ENCODE assay signal across 22 cellular contexts in the genomic region with DNA sequence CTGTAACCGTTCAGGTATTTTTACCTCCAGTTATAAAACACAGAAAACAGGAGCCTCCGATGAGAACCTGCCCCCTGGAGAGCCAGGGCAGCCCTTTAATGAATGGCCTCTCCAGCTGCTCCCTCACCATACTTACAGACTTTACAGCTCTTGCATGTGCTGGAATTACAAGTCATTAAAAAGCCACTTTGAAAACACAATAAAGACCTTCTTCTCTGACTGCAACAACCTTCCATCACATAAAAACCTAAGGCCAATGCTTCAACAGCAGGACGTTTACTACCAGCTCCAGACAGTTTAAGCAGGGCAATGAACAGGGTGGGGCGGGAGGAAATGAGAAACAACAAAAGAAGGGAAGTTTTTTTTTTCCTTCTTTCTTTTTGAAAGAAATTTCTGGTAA.
A peak's percentile ranks its signal among the peaks of the same experiment; 100 is the strongest.
DNase-seq lines count a peak whose midpoint lies in the region; ATAC-seq, FAIRE-seq and TF ChIP-seq lines count a peak whose summit lies in the region.
"Had no signal": no experiment of that assay in that cellular context is flagged by ENCODE, and none has a peak within 500 bp of the region (broad histone marks: within the 10 kb centered on the region; RNA-seq: fewer than 3 reads in every experiment).

No MANE protein-coding gene starts in this region.

- H3K56ac ChIP-seq in mesendoderm (ENCODE audit: low read length) = no peak overlapping the region

- CTCF ChIA-PET in T-cell (lab: Charles Lee) = interaction anchor here in 1 of 2 donors (0.6 to 1.3 kb wide), 3 partner anchors 10 to 117 kb away, joined by 3 to 6 read pairs (median 5); no protein-coding TSS in a partner anchor

- H3K36me3 Mint-ChIP-seq in activated naive CD8-positive, alpha-beta T cell = peaks cover 22% of the 10 kb centered on the region
- peaks cover 20% of the 10 kb centered on the region for H3K36me3 Mint-ChIP-seq in activated naive CD8-positive, alpha-beta T cell treated with anti-CD3 and anti-CD28 coated beads, Interleukin-2, amount 50 U/mL, for 24 hours (ENCODE audit: low read depth)
- H3K36me3 Mint-ChIP-seq in T-cell = peaks cover 34% of the 10 kb centered on the region

- FAIRE-seq in GM12892 (lab: Jason Lieb, UNC) = no peak

- no peak overlapping the region for H3K4me2 ChIP-seq in mesendoderm (ENCODE audit: low read length)

- no peak for TF ChIP-seq POLR2A in GM12892 (IDR thresholded peaks at IDR 0.05; ENCODE audit: low read depth, low read length)

- no peak overlapping the region for H3K23ac ChIP-seq in mesendoderm (ENCODE audit: low read length)

- H3K4me3 ChIP-seq in mesendoderm (ENCODE audit: low read length) = no peak overlapping the region
- H3K4me3 ChIP-seq: adrenal gland, SJSA1, skin epidermis had no signal

- H3K4ac ChIP-seq in mesendoderm (ENCODE audit: low read depth, low read length) = peak overlapping the region; percentile 36

- POLR2A ChIA-PET in T-cell (lab: Charles Lee) = interaction anchor here (0.6 to 1.4 kb wide), 3 partner anchors 13 to 33 kb away, joined by 3 to 8 read pairs (median 3); no protein-coding TSS in a partner anchor

- H3K9ac ChIP-seq in mesendoderm (ENCODE audit: low read length) = no peak overlapping the region
- H3K9ac ChIP-seq: parathyroid adenoma had no signal

- H2BK120ac ChIP-seq in mesendoderm (ENCODE audit: low read depth, low read length) = no peak overlapping the region

- H4K8ac ChIP-seq in mesendoderm (ENCODE audit: low read depth, low read length) = no peak overlapping the region

- H3K9me3 Mint-ChIP-seq in activated naive CD8-positive, alpha-beta T cell (ENCODE audit: low read depth) = no peaks in the 10 kb centered on the region
- no peaks in the 10 kb centered on the region for H3K9me3 Mint-ChIP-seq in activated naive CD8-positive, alpha-beta T cell treated with anti-CD3 and anti-CD28 coated beads, Interleukin-2, amount 50 U/mL, for 24 hours
- no peaks in the 10 kb centered on the region for H3K9me3 Mint-ChIP-seq in T-cell

- no peaks in the 10 kb centered on the region for H3K79me2 ChIP-seq in mesendoderm (ENCODE audit: control insufficient read depth, insufficient read depth, low read length)
- H3K79me2 ChIP-seq: parathyroid adenoma had no signal

- WGBS in mesendoderm (ENCODE audit: extremely low coverage, insufficient coverage, low lambda C conversion rate) = no CpG with 5 or more reads among the region's 4 CpGs

- H3K27ac Mint-ChIP-seq in activated naive CD8-positive, alpha-beta T cell = no peak overlapping the region
- no peak overlapping the region for H3K27ac Mint-ChIP-seq in activated naive CD8-positive, alpha-beta T cell treated with anti-CD3 and anti-CD28 coated beads, Interleukin-2, amount 50 U/mL, for 24 hours
- peak overlapping the region in 1 of 2 donors; percentile 78 for H3K27ac Mint-ChIP-seq in T-cell

- DNase-seq in activated naive CD8-positive, alpha-beta T cell treated with anti-CD3 and anti-CD28 coated beads, Interleukin-2, amount 50 U/mL, for 24 hours = no peak
- DNase-seq in T-cell (no peak), mesendoderm (peak; percentile 6), SHP77 treated with DMSO at 0.1 percent for 48 hours (lab: John Stamatoyannopoulos, UW) (no peak), T1000 (lab: John Stamatoyannopoulos, UW) (no peak), GM12892 (ENCODE audit: insufficient read length) (no peak), MV-4-11 (lab: John Stamatoyannopoulos, UW) (no peak)
- DNase-seq: activated CD4-positive, alpha-beta T cell treated with anti-CD3 and anti-CD28 coated beads, Interleukin-2, amount 50 U/mL, for 48 hours; activated T-cell treated with anti-CD3 and anti-CD28 coated beads, Interleukin-2, amount 50 U/mL, for 1 hour; adrenal gland; caudate nucleus; effector CD8-positive, alpha-beta T cell; hippocampal formation; left cardiac atrium; NCI-H2081; NCI-H748 treated with DMSO at 0.1 percent for 48 hours; PC-3; stimulated activated CD4-positive, alpha-beta T cell treated with anti-CD3 and anti-CD28 coated beads, Interleukin-4, amount 100 ng/mL, for 24 hours had no signal

- no peak overlapping the region for H2AK5ac ChIP-seq in mesendoderm (ENCODE audit: low read length)

- H3K4me1 Mint-ChIP-seq in activated naive CD8-positive, alpha-beta T cell (ENCODE audit: low read depth) = peaks cover 58% of the 10 kb centered on the region
- peaks cover 22% of the 10 kb centered on the region for H3K4me1 Mint-ChIP-seq in activated naive CD8-positive, alpha-beta T cell treated with anti-CD3 and anti-CD28 coated beads, Interleukin-2, amount 50 U/mL, for 24 hours
- peaks cover 68 to 80% (median 72%) of the 10 kb centered on the region in 3 donors for H3K4me1 Mint-ChIP-seq in T-cell

- H3K36me3 ChIP-seq in mesendoderm (ENCODE audit: control insufficient read depth, insufficient read depth, low read length) = no peaks in the 10 kb centered on the region
- H3K36me3 ChIP-seq: adrenal gland, SJSA1 had no signal

- peaks cover 2% of the 10 kb centered on the region for H3K4me1 ChIP-seq in mesendoderm (ENCODE audit: control insufficient read depth, low read depth, low read length)
- H3K4me1 ChIP-seq: adrenal gland, SJSA1 had no signal

- H3K4me3 Mint-ChIP-seq in activated naive CD8-positive, alpha-beta T cell = peak overlapping the region; percentile 8
- no peak overlapping the region for H3K4me3 Mint-ChIP-seq in activated naive CD8-positive, alpha-beta T cell treated with anti-CD3 and anti-CD28 coated beads, Interleukin-2, amount 50 U/mL, for 24 hours
- peak overlapping the region in 2 of 3 donors; percentile 11 to 63 for H3K4me3 Mint-ChIP-seq in T-cell

- H2BK15ac ChIP-seq in mesendoderm (replicated peaks; ENCODE audit: low read depth) = no peak overlapping the region

- no peaks in the 10 kb centered on the region for H3K27me3 Mint-ChIP-seq in activated naive CD8-positive, alpha-beta T cell
- no peaks in the 10 kb centered on the region for H3K27me3 Mint-ChIP-seq in activated naive CD8-positive, alpha-beta T cell treated with anti-CD3 and anti-CD28 coated beads, Interleukin-2, amount 50 U/mL, for 24 hours
- no peaks in the 10 kb centered on the region for H3K27me3 Mint-ChIP-seq in T-cell

- H2BK5ac ChIP-seq in mesendoderm (ENCODE audit: low read length) = no peak overlapping the region

- H3K18ac ChIP-seq in mesendoderm (ENCODE audit: low read length) = no peak overlapping the region

- no peaks in the 10 kb centered on the region for H3K79me1 ChIP-seq in mesendoderm (ENCODE audit: low read length)

- H3K27me3 ChIP-seq in mesendoderm (ENCODE audit: insufficient read depth, low read length, poor library complexity) = no peaks in the 10 kb centered on the region
- H3K27me3 ChIP-seq: adrenal gland, SJSA1 had no signal

- no peak overlapping the region for H3K27ac ChIP-seq in mesendoderm (ENCODE audit: low read depth, low read length)
- H3K27ac ChIP-seq: adrenal gland, parathyroid adenoma, SJSA1, skin epidermis had no signal

- ATAC-seq in activated naive CD8-positive, alpha-beta T cell treated with anti-CD3 and anti-CD28 coated beads, Interleukin-2, amount 50 U/mL, for 24 hours = no peak
- ATAC-seq in T-cell (replicated peaks in 1 of 4) = peak in 1 of 4 experiments; percentile 52
- ATAC-seq: left cardiac atrium, PC-3 had no signal

- no peak overlapping the region for H4K5ac ChIP-seq in mesendoderm (ENCODE audit: low read length)
